8 cellular contexts compared by ENCODE assay signal in genomic region chr14:52790756-52791203, GRCh38. TPM values are rescaled to one million over a fixed set of nuclear protein-coding genes. Genes with fewer than 3 reads are reported as not detected.
DNase-seq lines count a peak whose midpoint lies in the region; ATAC-seq and TF ChIP-seq lines count a peak whose summit lies in the region.

No MANE protein-coding gene starts in this region.

- WGBS in mesodermal cell (ENCODE audit: insufficient coverage in 2 of 2), 2 experiments = 0% methylated on average over 19 to 20 of the region's 25 CpGs

- peaks cover 44% of the 10 kb centered on the region for H3K4me1 Mint-ChIP-seq in brain

- TF ChIP-seq CTCF in brain (conservative IDR thresholded peaks at IDR 0.05) = no peak

- in situ Hi-C loops in G401 (cut with HindIII; ENCODE audit: low sequenced_read_pairs) = no loop called here

- peaks cover 0 to 3% (median 0%) of the 10 kb centered on the region in 5 experiments for H3K9me3 Mint-ChIP-seq in brain

- DNase-seq in G401 (ENCODE audit: low spot score) = peak; percentile 48
- no peak for DNase-seq in LoVo (ENCODE audit: low spot score)
- DNase-seq in ecto neural progenitor cell (ENCODE audit: low spot score) = no peak

- H3K27me3 Mint-ChIP-seq in brain = peaks cover 9% of the 10 kb centered on the region

- peaks cover 17% of the 10 kb centered on the region for H3K36me3 ChIP-seq in mesodermal cell (ENCODE audit: control insufficient read depth, insufficient read depth, low read length)

- peak overlapping the region; percentile 91 to 92 (median 92) for H3K4me3 Mint-ChIP-seq in brain

- H3K4me3 ChIP-seq in mesodermal cell (ENCODE audit: extremely low read depth, insufficient read depth, low read length, poor library complexity, severe bottlenecking) = peak overlapping the region; percentile 74

- H3K27ac Mint-ChIP-seq in brain = peak overlapping the region; percentile 54 to 90 (median 83)

- peak overlapping the region; percentile 90 for H3K27ac ChIP-seq in mesodermal cell (ENCODE audit: low read depth, low read length, severe bottlenecking)

- ATAC-seq in HG03354 (IDR thresholded peaks at IDR 0.05; ENCODE audit: poor library complexity, severe bottlenecking, unreplicated experiment) (peak; percentile 27), GM19463 (IDR thresholded peaks at IDR 0.05; ENCODE audit: unreplicated experiment) (no peak), GM21360 (IDR thresholded peaks at IDR 0.05; ENCODE audit: unreplicated experiment) (no peak)

- no peaks in the 10 kb centered on the region for H3K9me3 ChIP-seq in mesodermal cell (ENCODE audit: control insufficient read depth, low read length)

- H3K36me3 Mint-ChIP-seq in brain = peaks cover 12% of the 10 kb centered on the region

- H3K4me1 ChIP-seq in mesodermal cell (ENCODE audit: control insufficient read depth, insufficient read depth, low read length, poor library complexity, severe bottlenecking) = peaks cover 8% of the 10 kb centered on the region

RNA-seq across cellular contexts. Expression of gene GNPNAT1, which starts 0.6 kb away (rescaled TPM):
- total RNA-seq in G401 (2014; rRNA removed; shearing (Covaris generic)) = 158 and 201 TPM in 2 replicates
- polyA plus RNA-seq in brain (ENCODE audit: insufficient read depth, low read depth, low replicate concordance) = 13.5 TPM
- polyA plus RNA-seq in mesodermal cell (2013, experiment 1 of 2) = 24.8 TPM
- 24.5 TPM for polyA plus RNA-seq in mesodermal cell (2013, experiment 2 of 2)
